ENCODE assay signal across 11 cellular contexts in genomic region chr12:115504241-115504941, GRCh38.
A peak's percentile ranks its signal among the peaks of the same experiment; 100 is the strongest.
DNase-seq lines count a peak whose midpoint lies in the region; ATAC-seq, FAIRE-seq and TF ChIP-seq lines count a peak whose summit lies in the region.
"Had no signal": no experiment of that assay in that cellular context is flagged by ENCODE, and none has a peak within 500 bp of the region (broad histone marks: within the 10 kb centered on the region; RNA-seq: fewer than 3 reads in every experiment).

No MANE protein-coding gene starts in this region.

- intact Hi-C loops in Right ventricle myocardium inferior (cut with DNase I) (loop anchor here (1.0 kb wide), 1 partner anchor 67 kb away; no protein-coding TSS in a partner anchor), cardiac septum (cut with DNase I) (loop anchor here (2.0 to 10.0 kb wide), 3 partner anchors 68 to 160 kb away; no protein-coding TSS in a partner anchor)
- intact Hi-C loops in activated CD4-positive, alpha-beta T cell treated with anti-CD3 and anti-CD28 coated beads for 36 hours (cut with DNase I, micrococcal nuclease) = no loop called here

- no peak for DNase-seq in Right ventricle myocardium inferior (ENCODE audit: missing footprints)
- no peak for DNase-seq in cardiac septum (ENCODE audit: low spot score)
- no peak for DNase-seq in H1 (ENCODE audit: low read depth in 1 of 2, low spot score in 2 of 2)
- DNase-seq in upper lobe of left lung = peak in 1 of 2 donors; percentile 15
- DNase-seq in activated CD4-positive, alpha-beta T cell treated with anti-CD3 and anti-CD28 coated beads for 36 hours = no peak
- no peak for DNase-seq in stimulated activated CD4-positive, alpha-beta T cell treated with anti-CD3 and anti-CD28 coated beads, Interleukin-4, amount 100 ng/mL, for 1 hour
- no peak for DNase-seq in AG08396 (ENCODE audit: low spot score)
- DNase-seq: IMR-90, kidney glomerular epithelial cell, Peyer's patch had no signal

- 0 out of 2 replicates have a peak overlapping the region, but pooled peaks have one; percentile 65 for H2BK12ac ChIP-seq in H1 (ENCODE audit: low read depth, low read length)

- peaks cover 12% of the 10 kb centered on the region for H3K9me3 Mint-ChIP-seq in activated CD4-positive, alpha-beta T cell treated with anti-CD3 and anti-CD28 coated beads for 36 hours (ENCODE audit: low read depth)

- peaks cover 5% of the 10 kb centered on the region for H3K4me1 Mint-ChIP-seq in activated CD4-positive, alpha-beta T cell treated with anti-CD3 and anti-CD28 coated beads for 36 hours

- no peak for TF ChIP-seq POLR2A in H1 (IDR thresholded peaks at IDR 0.05; ENCODE audit: control extremely low read depth in 1 of 2, low read depth in 2 of 2, low read length in 2 of 2)
- TF ChIP-seq POLR2A in upper lobe of left lung (IDR thresholded peaks at IDR 0.05) = no peak

- no peak overlapping the region for H4K91ac ChIP-seq in H1 (replicated peaks; ENCODE audit: insufficient read length, low read length)

- no peak overlapping the region for H3K23ac ChIP-seq in H1 (ENCODE audit: insufficient read length)

- H2BK15ac ChIP-seq in H1 (ENCODE audit: low read length) = no peak overlapping the region

- H3K9me3 ChIP-seq in H1 (ENCODE audit: insufficient read depth in 2 of 2, low read depth in 1 of 2, low read length in 1 of 2) (no peaks in the 10 kb centered on the region), upper lobe of left lung (peaks cover 0 to 3% (median 0%) of the 10 kb centered on the region in 4 donors)
- H3K9me3 ChIP-seq: Peyer's patch had no signal

- peaks cover 12 to 28% (median 16%) of the 10 kb centered on the region in 4 experiments; a peak in 6 of 7 replicates for H3K4me1 ChIP-seq in H1 (replicated peaks in 1 of 4; ENCODE audit: control insufficient read depth in 3 of 4, insufficient read depth in 4 of 4, low read length in 3 of 4)
- H3K4me1 ChIP-seq in upper lobe of left lung = peaks cover 0 to 10% (median 2%) of the 10 kb centered on the region in 4 donors
- H3K4me1 ChIP-seq: Peyer's patch had no signal

- no peak overlapping the region for H3K27ac ChIP-seq in H1 (ENCODE audit: low read depth, low read length)
- peak overlapping the region in 3 of 4 donors; percentile 45 to 64 (median 60) for H3K27ac ChIP-seq in upper lobe of left lung
- H3K27ac ChIP-seq: Peyer's patch had no signal

- H3K4me3 ChIP-seq in H1 (ENCODE audit: extremely low read depth in 1 of 4, insufficient read depth in 2 of 4, low read depth in 3 of 4, low read length in 4 of 4) (no peak overlapping the region), upper lobe of left lung (no peak overlapping the region)
- H3K4me3 ChIP-seq: Peyer's patch had no signal

- H4K20me1 ChIP-seq in H1 (replicated peaks in 1 of 2; ENCODE audit: control insufficient read depth in 1 of 2, insufficient read depth in 2 of 2, low read length in 2 of 2) = no peaks in the 10 kb centered on the region

- no peaks in the 10 kb centered on the region for H3K27me3 Mint-ChIP-seq in activated CD4-positive, alpha-beta T cell treated with anti-CD3 and anti-CD28 coated beads for 36 hours

- ATAC-seq in Right ventricle myocardium inferior (peak; percentile 32), HG03175 (IDR thresholded peaks at IDR 0.05; ENCODE audit: unreplicated experiment) (peak; percentile 70), upper lobe of left lung (ENCODE audit: low FRiP score in 2 of 2) (peak in 1 of 2 donors; percentile 53)
- no peak for ATAC-seq in activated CD4-positive, alpha-beta T cell treated with anti-CD3 and anti-CD28 coated beads for 36 hours

- WGBS in H1 (ENCODE audit: extremely low coverage in 1 of 2, insufficient coverage in 1 of 2, insufficient read length in 1 of 2, insufficient replicate concordance in 2 of 2, low coverage in 1 of 2, low lambda C conversion rate in 2 of 2, missing lambda C conversion rate in 1 of 2), 2 experiments = 86% methylated on average over 8 of the region's 9 CpGs; no CpG with 5 or more reads in 1 of the 2 experiments
- WGBS in upper lobe of left lung, 2 donors = 39 to 41% methylated on average over 8 to 9 of the region's 9 CpGs

- H3K36me3 ChIP-seq in H1 (ENCODE audit: control insufficient read depth in 2 of 4, insufficient read depth in 4 of 4, low read length in 3 of 4) (no peaks in the 10 kb centered on the region), upper lobe of left lung (no peaks in the 10 kb centered on the region)
- H3K36me3 ChIP-seq: Peyer's patch had no signal

- no peak for TF ChIP-seq CTCF in H1 (IDR thresholded peaks at IDR 0.05; ENCODE audit: control extremely low read depth in 1 of 3, insufficient read depth in 1 of 3, low read depth in 1 of 3, low read length in 3 of 3)
- no peak for TF ChIP-seq CTCF in upper lobe of left lung (IDR thresholded peaks at IDR 0.05)

- H4K5ac ChIP-seq in H1 (ENCODE audit: insufficient read length, low read depth, low read length) = no peak overlapping the region

- H4K8ac ChIP-seq in H1 (ENCODE audit: extremely low read depth, insufficient read depth, low read length) = no peak overlapping the region

- H3K79me2 ChIP-seq in H1 (ENCODE audit: control insufficient read depth in 1 of 2, insufficient read depth in 2 of 2, low read length in 2 of 2) = no peaks in the 10 kb centered on the region

- TF ChIP-seq EP300 in H1 (IDR thresholded peaks at IDR 0.05; ENCODE audit: borderline replicate concordance in 1 of 2, low read depth in 2 of 2, low read length in 2 of 2) (no peak), upper lobe of left lung (IDR thresholded peaks at IDR 0.05) (no peak)

- H3K4me2 ChIP-seq in H1 (ENCODE audit: insufficient read depth in 1 of 2, low read depth in 2 of 2, low read length in 2 of 2) = no peak overlapping the region

- POLR2A ChIA-PET in H1 (lab: Charles Lee; ENCODE audit: partially characterized antibody) = interaction anchor here (1.7 kb wide), 1 partner anchor 54 kb away, joined by 4 read pairs; no protein-coding TSS in a partner anchor
- POLR2A ChIA-PET in activated CD4-positive, alpha-beta T cell treated with anti-CD3 and anti-CD28 coated beads for 36 hours (lab: Charles Lee) = no interaction called here

- no peak overlapping the region for H3K4me3 Mint-ChIP-seq in activated CD4-positive, alpha-beta T cell treated with anti-CD3 and anti-CD28 coated beads for 36 hours

- no peaks in the 10 kb centered on the region for H3K79me1 ChIP-seq in H1 (ENCODE audit: low read depth, low read length)

- no peaks in the 10 kb centered on the region for H3K23me2 ChIP-seq in H1 (ENCODE audit: low read depth, low read length)

- CTCF ChIA-PET in H1 (lab: Charles Lee; ENCODE audit: partially characterized antibody) = interaction anchor here (0.6 to 1.6 kb wide), 3 partner anchors 20 to 842 kb away, joined by 3 to 4 read pairs (median 3); no protein-coding TSS in a partner anchor
- CTCF ChIA-PET in activated CD4-positive, alpha-beta T cell treated with anti-CD3 and anti-CD28 coated beads for 36 hours (lab: Charles Lee) = interaction anchor here (0.7 kb wide), 1 partner anchor 1875 kb away, joined by 3 read pairs; no protein-coding TSS in a partner anchor

- no peak overlapping the region for H3K9ac ChIP-seq in H1 (replicated peaks in 1 of 4; ENCODE audit: extremely low read depth in 1 of 4, low read depth in 3 of 4, low read length in 3 of 4)

- H3K27me3 ChIP-seq in H1 (replicated peaks in 1 of 4; ENCODE audit: control insufficient read depth in 3 of 4, extremely low read depth in 1 of 4, insufficient read depth in 3 of 4, low read length in 3 of 4) (peaks cover 0 to 13% (median 5%) of the 10 kb centered on the region in 4 experiments; a peak in 4 of 7 replicates), upper lobe of left lung (no peaks in the 10 kb centered on the region)
- H3K27me3 ChIP-seq: Peyer's patch had no signal

- no peak overlapping the region for H3K4ac ChIP-seq in H1 (replicated peaks; ENCODE audit: insufficient read length, low read depth, low read length)

- FAIRE-seq in H1 (lab: Jason Lieb, UNC) = no peak

- H3K18ac ChIP-seq in H1 (ENCODE audit: extremely low read depth, low read length) = 0 out of 2 replicates have a peak overlapping the region, but pooled peaks have one; percentile 5

- H3K36me3 Mint-ChIP-seq in activated CD4-positive, alpha-beta T cell treated with anti-CD3 and anti-CD28 coated beads for 36 hours (ENCODE audit: low read depth) = no peaks in the 10 kb centered on the region

- peak overlapping the region; percentile 25; the same call in 1 of the 2 replicates for H2BK5ac ChIP-seq in H1 (ENCODE audit: low read depth, low read length)

- no peak overlapping the region for H3K27ac Mint-ChIP-seq in activated CD4-positive, alpha-beta T cell treated with anti-CD3 and anti-CD28 coated beads for 36 hours

- H2BK120ac ChIP-seq in H1 (replicated peaks; ENCODE audit: low read depth, low read length) = no peak overlapping the region

- no peak overlapping the region for H3K56ac ChIP-seq in H1 (replicated peaks; ENCODE audit: insufficient read length, low read depth, low read length)

- H3K14ac ChIP-seq in H1 (ENCODE audit: insufficient read length) = no peak overlapping the region

- TF ChIP-seq RAD21 in H1 (IDR thresholded peaks at IDR 0.05 in 1 of 2, conservative IDR thresholded peaks at IDR 0.05 in 1 of 2; ENCODE audit: low read depth in 2 of 2, low read length in 2 of 2) = no peak

- no peak overlapping the region for H2BK20ac ChIP-seq in H1 (ENCODE audit: low read length)

- no peak overlapping the region for H2AFZ ChIP-seq in H1 (ENCODE audit: low read length)

- H2AK5ac ChIP-seq in H1 (ENCODE audit: low read depth, low read length) = no peak overlapping the region

TF ChIP-seq in H1, 55 proteins besides CTCF, POLR2A, EP300 and RAD21:
- TF ChIP-seq SP2 (IDR thresholded peaks at IDR 0.05; ENCODE audit: low read length) (no peak), CBX8 (IDR thresholded peaks at IDR 0.05; ENCODE audit: borderline replicate concordance, low read depth, low read length) (no peak), POU5F1 (IDR thresholded peaks at IDR 0.05; ENCODE audit: low read depth, low read length) (no peak), CBX5 (IDR thresholded peaks at IDR 0.05; ENCODE audit: low read depth, low read length) (no peak), SP4 (IDR thresholded peaks at IDR 0.05; ENCODE audit: low read length) (no peak), KDM4A (IDR thresholded peaks at IDR 0.05; ENCODE audit: low read depth, low read length, severe bottlenecking) (no peak), SUZ12 (IDR thresholded peaks at IDR 0.05; ENCODE audit: low read length) (no peak), TBP (IDR thresholded peaks at IDR 0.05; ENCODE audit: low read depth, low read length) (no peak), ASH2L (IDR thresholded peaks at IDR 0.05; ENCODE audit: low read length) (no peak), CHD1 (IDR thresholded peaks at IDR 0.05; ENCODE audit: low read depth, low read length) (no peak), JUND (IDR thresholded peaks at IDR 0.05; ENCODE audit: low read length) (no peak)

Comparison
In these comparisons a context has a peak if more than half of its experiments do, and no peak if none do; other contexts are left out.
1. intact Hi-C loops: an anchor here in Right ventricle myocardium inferior (1.0 kb wide) and cardiac septum (2.0 to 10.0 kb wide); none called in activated CD4-positive, alpha-beta T cell treated with anti-CD3 and anti-CD28 coated beads for 36 hours.